In the genomic region with DNA sequence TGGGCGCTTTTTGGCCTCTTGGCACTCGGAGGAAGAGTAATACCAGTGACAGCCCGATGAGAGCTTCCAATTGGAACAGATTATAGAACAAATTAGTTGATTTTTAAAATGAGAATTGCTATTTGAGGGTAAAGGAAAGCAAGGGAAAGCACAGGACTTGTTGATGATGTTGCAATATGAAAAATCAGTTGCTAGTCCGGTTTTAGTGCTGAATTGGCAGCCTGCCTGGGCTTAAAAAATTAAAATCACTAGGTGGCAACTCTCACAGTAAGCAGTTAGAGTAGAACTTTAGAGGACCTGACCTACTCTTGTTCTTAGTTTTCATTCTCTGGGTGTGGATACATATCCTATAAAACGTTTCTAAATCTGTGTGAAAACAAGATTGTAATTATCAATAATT, we compare ENCODE assay signal across 12 cellular contexts. TPM values are rescaled to one million over a fixed set of nuclear protein-coding genes. Genes with fewer than 3 reads are reported as not detected.
DNase-seq lines count a peak whose midpoint lies in the region; ATAC-seq and TF ChIP-seq lines count a peak whose summit lies in the region.
"Had no signal": no experiment of that assay in that cellular context is flagged by ENCODE, and none has a peak within 500 bp of the region (broad histone marks: within the 10 kb centered on the region; RNA-seq: fewer than 3 reads in every experiment).

No MANE protein-coding gene starts in this region.

- no peak for DNase-seq in activated CD4-positive, alpha-beta T cell treated with anti-CD3 and anti-CD28 coated beads, Interleukin-2, amount 10 ng/mL, durations not matched to agents 24 days and 14 days
- DNase-seq in activated CD4-positive, alpha-beta T cell treated with anti-CD3 and anti-CD28 coated beads for 48 hours, result no peak
- DNase-seq in left colon (peak; percentile 43 to 47), Peyer's patch (no peak), GM19240 (ENCODE audit: insufficient read length, low spot score) (no peak)
- DNase-seq: SHP77 treated with DMSO at 0.1 percent for 48 hours had no signal

- intact Hi-C loops in activated CD4-positive, alpha-beta T cell treated with anti-CD3 and anti-CD28 coated beads, Interleukin-2, amount 10 ng/mL, durations not matched to agents 24 days and 14 days (cut with micrococcal nuclease), result no loop called here
- intact Hi-C loops in left colon (cut with DNase I, micrococcal nuclease), result no loop called here

- TF ChIP-seq POLR2A in Peyer's patch (IDR thresholded peaks at IDR 0.05), result no peak

- peaks cover 48% of the 10 kb centered on the region for H3K4me1 Mint-ChIP-seq in activated CD4-positive, alpha-beta T cell treated with anti-CD3 and anti-CD28 coated beads, Interleukin-2, amount 10 ng/mL, durations not matched to agents 24 days and 14 days
- peaks cover 56% of the 10 kb centered on the region for H3K4me1 Mint-ChIP-seq in activated naive CD8-positive, alpha-beta T cell (ENCODE audit: low read depth)

- TF ChIP-seq CTCF in Peyer's patch (IDR thresholded peaks at IDR 0.05), result no peak

- H3K4me1 ChIP-seq in subcutaneous abdominal adipose tissue (ENCODE audit: control insufficient read depth in 5 of 5, insufficient read depth in 5 of 5, low read length in 5 of 5) (peaks cover 0 to 38% (median 26%) of the 10 kb centered on the region in 5 donors), Peyer's patch (peaks cover 0 to 30% (median 6%) of the 10 kb centered on the region in 4 donors)

- H3K36me3 ChIP-seq in subcutaneous abdominal adipose tissue (ENCODE audit: control insufficient read depth in 5 of 5, insufficient read depth in 5 of 5, low read length in 5 of 5) (peaks cover 9 to 32% (median 18%) of the 10 kb centered on the region in 5 donors), Peyer's patch (peaks cover 0 to 34% (median 0%) of the 10 kb centered on the region in 3 donors)

- peak overlapping the region; percentile 15 for H3K27ac ChIP-seq in subcutaneous abdominal adipose tissue (ENCODE audit: low read depth, low read length)
- peak overlapping the region in 2 of 4 donors; percentile 98 to 100 for H3K27ac ChIP-seq in Peyer's patch
- H3K27ac ChIP-seq: BLaER1 had no signal

- H3K36me3 Mint-ChIP-seq in activated CD4-positive, alpha-beta T cell treated with anti-CD3 and anti-CD28 coated beads, Interleukin-2, amount 10 ng/mL, durations not matched to agents 24 days and 14 days (ENCODE audit: low read depth), result peaks cover 50% of the 10 kb centered on the region
- H3K36me3 Mint-ChIP-seq in activated naive CD8-positive, alpha-beta T cell, result peaks cover 26% of the 10 kb centered on the region

- ATAC-seq in left colon (no peak), GM19351 (IDR thresholded peaks at IDR 0.05; ENCODE audit: unreplicated experiment) (no peak)

- no peak overlapping the region for H3K27ac Mint-ChIP-seq in activated CD4-positive, alpha-beta T cell treated with anti-CD3 and anti-CD28 coated beads, Interleukin-2, amount 10 ng/mL, durations not matched to agents 24 days and 14 days
- peak overlapping the region; percentile 89 for H3K27ac Mint-ChIP-seq in activated naive CD8-positive, alpha-beta T cell

- no peaks in the 10 kb centered on the region for H3K9me3 ChIP-seq in subcutaneous abdominal adipose tissue (ENCODE audit: control insufficient read depth in 5 of 5, low read length in 5 of 5)
- no peaks in the 10 kb centered on the region for H3K9me3 ChIP-seq in Peyer's patch
- H3K9me3 ChIP-seq: ascending aorta, BLaER1 had no signal

- H3K9ac ChIP-seq in subcutaneous abdominal adipose tissue (ENCODE audit: low read length in 5 of 5), result peak overlapping the region in 1 of 5 donors; percentile 72

- no peak overlapping the region for H3K4me3 ChIP-seq in subcutaneous abdominal adipose tissue (ENCODE audit: low read depth in 1 of 5, low read length in 5 of 5)
- peak overlapping the region in 1 of 4 donors; percentile 72 for H3K4me3 ChIP-seq in Peyer's patch
- H3K4me3 ChIP-seq: BLaER1 had no signal

- H3K27me3 Mint-ChIP-seq in activated CD4-positive, alpha-beta T cell treated with anti-CD3 and anti-CD28 coated beads, Interleukin-2, amount 10 ng/mL, durations not matched to agents 24 days and 14 days, result no peaks in the 10 kb centered on the region
- H3K27me3 Mint-ChIP-seq in activated naive CD8-positive, alpha-beta T cell, result no peaks in the 10 kb centered on the region

- H3K4me3 Mint-ChIP-seq in activated CD4-positive, alpha-beta T cell treated with anti-CD3 and anti-CD28 coated beads, Interleukin-2, amount 10 ng/mL, durations not matched to agents 24 days and 14 days, result peak overlapping the region; percentile 92
- peak overlapping the region; percentile 92 for H3K4me3 Mint-ChIP-seq in activated naive CD8-positive, alpha-beta T cell

- no peaks in the 10 kb centered on the region for H3K27me3 ChIP-seq in subcutaneous abdominal adipose tissue (ENCODE audit: control insufficient read depth in 5 of 5, insufficient read depth in 4 of 5, low read length in 5 of 5)
- no peaks in the 10 kb centered on the region for H3K27me3 ChIP-seq in Peyer's patch
- H3K27me3 ChIP-seq: ascending aorta, BLaER1 had no signal

- H3K9me3 Mint-ChIP-seq in activated CD4-positive, alpha-beta T cell treated with anti-CD3 and anti-CD28 coated beads, Interleukin-2, amount 10 ng/mL, durations not matched to agents 24 days and 14 days, result no peaks in the 10 kb centered on the region
- H3K9me3 Mint-ChIP-seq in activated naive CD8-positive, alpha-beta T cell (ENCODE audit: low read depth), result no peaks in the 10 kb centered on the region

RNA-seq across cellular contexts. Expression of gene SCAANT1, which starts 2.1 kb away (rescaled TPM):
- total RNA-seq in activated CD4-positive, alpha-beta T cell treated with anti-CD3 and anti-CD28 coated beads, Interleukin-2, amount 10 ng/mL, durations not matched to agents 24 days and 14 days, result not detected in 2 replicates
- total RNA-seq in left colon (not detected), Peyer's patch (not detected)
- total RNA-seq: ascending aorta, mononuclear cell had no signal

RNA-seq across cellular contexts. Expression of gene ATXN7, which starts 50.6 kb away (rescaled TPM):
- 37.8 and 39.6 TPM in 2 replicates for total RNA-seq in activated CD4-positive, alpha-beta T cell treated with anti-CD3 and anti-CD28 coated beads, Interleukin-2, amount 10 ng/mL, durations not matched to agents 24 days and 14 days
- total RNA-seq in left colon (10 to 100 TPM; 32.4 to 45.9 TPM), Peyer's patch (10 to 100 TPM; 48.5 to 80.3 (median 75.2) TPM)

RNA-seq across cellular contexts. Expression of gene THOC7, which starts 50.7 kb away (rescaled TPM):
- total RNA-seq in activated CD4-positive, alpha-beta T cell treated with anti-CD3 and anti-CD28 coated beads, Interleukin-2, amount 10 ng/mL, durations not matched to agents 24 days and 14 days, result 106 and 109 TPM in 2 replicates
- total RNA-seq in left colon (10 to 100 TPM; 54.0 to 62.1 TPM), Peyer's patch (10 to 100 TPM; 19.4 to 64.4 (median 36.5) TPM)

Comparison
In these comparisons a context has a peak if more than half of its experiments do, and no peak if none do; other contexts are left out.
1. DNase-seq: peak in left colon (2 of 2); none in activated CD4-positive, alpha-beta T cell treated with anti-CD3 and anti-CD28 coated beads, Interleukin-2, amount 10 ng/mL, durations not matched to agents 24 days and 14 days (single experiment), activated CD4-positive, alpha-beta T cell treated with anti-CD3 and anti-CD28 coated beads for 48 hours (single experiment), Peyer's patch (0 of 3) and GM19240 (single experiment).